ENCODE assay signal across 25 cellular contexts in genomic region chr1:105462308-105462707, GRCh38.
"Had no signal": no experiment of that assay in that cellular context is flagged by ENCODE, and none has a peak within 500 bp of the region (broad histone marks: within the 10 kb centered on the region; RNA-seq: fewer than 3 reads in every experiment).

No MANE protein-coding gene starts in this region.

- H3K4me3 ChIP-seq: breast epithelium, hepatocyte, spleen, tibial nerve had no signal

- DNase-seq: activated CD4-positive, alpha-beta memory T cell treated with anti-CD3 and anti-CD28 coated beads, Interleukin-2, amount 10 ng/mL, durations not matched to agents 7 days and 5 days; activated CD4-positive, alpha-beta T cell treated with anti-CD3 and anti-CD28 coated beads for 1 hour; activated CD4-positive, alpha-beta T cell treated with anti-CD3 and anti-CD28 coated beads, Interleukin-2, amount 10 ng/mL, durations not matched to agents 7 days and 5 days; activated naive CD8-positive, alpha-beta T cell treated with anti-CD3 and anti-CD28 coated beads, Interleukin-2, amount 50 U/mL, for 24 hours; activated T-cell treated with anti-CD3 and anti-CD28 coated beads, Interleukin-2, amount 50 U/mL, for 4 hours; amygdala; central memory CD4-positive, alpha-beta T cell; immature natural killer cell; kidney; left colon; mammary epithelial cell; naive B cell; right cardiac atrium; spleen; stimulated activated naive CD4-positive, alpha-beta T cell; T-helper 2 cell had no signal

- H3K4me3 Mint-ChIP-seq: activated CD4-positive, alpha-beta memory T cell treated with anti-CD3 and anti-CD28 coated beads, Interleukin-2, amount 10 ng/mL, durations not matched to agents 7 days and 5 days; activated CD4-positive, alpha-beta T cell treated with anti-CD3 and anti-CD28 coated beads, Interleukin-2, amount 10 ng/mL, durations not matched to agents 7 days and 5 days; activated naive CD4-positive, alpha-beta T cell treated with anti-CD3 and anti-CD28 coated beads, Interleukin-2, amount 50 U/mL, for 24 hours; activated naive CD8-positive, alpha-beta T cell treated with anti-CD3 and anti-CD28 coated beads, Interleukin-2, amount 50 U/mL, for 24 hours; activated T-cell treated with anti-CD3 and anti-CD28 coated beads, Interleukin-2, amount 50 U/mL, for 4 hours; dendritic cell treated with granulocyte-macrophage colony-stimulating factor and Interleukin-4, amounts not matched to agents 40 ng/mL and 50 ng/mL, for 4 days; immature natural killer cell; mesothelial cell of epicardium; naive B cell; WTC11 had no signal

- H3K9me3 ChIP-seq: breast epithelium, tibial nerve had no signal

- H3K27me3 Mint-ChIP-seq: activated CD4-positive, alpha-beta memory T cell treated with anti-CD3 and anti-CD28 coated beads, Interleukin-2, amount 10 ng/mL, durations not matched to agents 7 days and 5 days; activated CD4-positive, alpha-beta T cell treated with anti-CD3 and anti-CD28 coated beads, Interleukin-2, amount 10 ng/mL, durations not matched to agents 7 days and 5 days; activated naive CD4-positive, alpha-beta T cell treated with anti-CD3 and anti-CD28 coated beads, Interleukin-2, amount 50 U/mL, for 24 hours; activated naive CD8-positive, alpha-beta T cell treated with anti-CD3 and anti-CD28 coated beads, Interleukin-2, amount 50 U/mL, for 24 hours; dendritic cell treated with granulocyte-macrophage colony-stimulating factor and Interleukin-4, amounts not matched to agents 40 ng/mL and 50 ng/mL, for 4 days; naive B cell had no signal

- H3K79me2 ChIP-seq: hepatocyte had no signal

- H3K9me3 Mint-ChIP-seq: mesothelial cell of epicardium, WTC11 had no signal

- H2AFZ ChIP-seq: hepatocyte had no signal

- H3K27me3 ChIP-seq: breast epithelium, hepatocyte, spleen, tibial nerve had no signal

- H3K27ac Mint-ChIP-seq: activated CD4-positive, alpha-beta memory T cell treated with anti-CD3 and anti-CD28 coated beads, Interleukin-2, amount 10 ng/mL, durations not matched to agents 7 days and 5 days; activated CD4-positive, alpha-beta T cell treated with anti-CD3 and anti-CD28 coated beads, Interleukin-2, amount 10 ng/mL, durations not matched to agents 7 days and 5 days; activated naive CD4-positive, alpha-beta T cell treated with anti-CD3 and anti-CD28 coated beads, Interleukin-2, amount 50 U/mL, for 24 hours; activated naive CD8-positive, alpha-beta T cell treated with anti-CD3 and anti-CD28 coated beads, Interleukin-2, amount 50 U/mL, for 24 hours; activated T-helper 2 cell treated with anti-CD3 and anti-CD28 coated beads, Interferon-gamma antibody, Interleukin-2, Interleukin-4, amounts not matched to agents 10 μg/mL and 5 μg/mL and 100 μg/mL, durations not matched to agents 14 hours and 24 hours and 36 hours; dendritic cell treated with granulocyte-macrophage colony-stimulating factor and Interleukin-4, amounts not matched to agents 40 ng/mL and 50 ng/mL, for 4 days; immature natural killer cell; mesothelial cell of epicardium; WTC11 had no signal

- H3K36me3 ChIP-seq: breast epithelium, spleen, tibial nerve had no signal

- ATAC-seq: activated naive CD8-positive, alpha-beta T cell treated with anti-CD3 and anti-CD28 coated beads, Interleukin-2, amount 50 U/mL, for 24 hours; activated T-cell treated with anti-CD3 and anti-CD28 coated beads, Interleukin-2, amount 50 U/mL, for 4 hours; left colon; right cardiac atrium; WTC11 had no signal

- H3K4me1 Mint-ChIP-seq: activated CD4-positive, alpha-beta memory T cell treated with anti-CD3 and anti-CD28 coated beads, Interleukin-2, amount 10 ng/mL, durations not matched to agents 7 days and 5 days; activated CD4-positive, alpha-beta T cell treated with anti-CD3 and anti-CD28 coated beads, Interleukin-2, amount 10 ng/mL, durations not matched to agents 7 days and 5 days; activated naive CD4-positive, alpha-beta T cell treated with anti-CD3 and anti-CD28 coated beads, Interleukin-2, amount 50 U/mL, for 24 hours; activated naive CD8-positive, alpha-beta T cell treated with anti-CD3 and anti-CD28 coated beads, Interleukin-2, amount 50 U/mL, for 24 hours; immature natural killer cell; naive B cell had no signal

- H3K4me1 ChIP-seq: breast epithelium, spleen, tibial nerve had no signal

- H3K27ac ChIP-seq: breast epithelium, epithelial cell of prostate, hepatocyte, spleen, tibial nerve had no signal

- H3K4me2 ChIP-seq: hepatocyte had no signal

- H3K36me3 Mint-ChIP-seq: activated naive CD4-positive, alpha-beta T cell treated with anti-CD3 and anti-CD28 coated beads, Interleukin-2, amount 50 U/mL, for 24 hours; immature natural killer cell; mesothelial cell of epicardium; naive B cell; WTC11 had no signal
